ENCODE assay signal across 8 cellular contexts in the genomic region with DNA sequence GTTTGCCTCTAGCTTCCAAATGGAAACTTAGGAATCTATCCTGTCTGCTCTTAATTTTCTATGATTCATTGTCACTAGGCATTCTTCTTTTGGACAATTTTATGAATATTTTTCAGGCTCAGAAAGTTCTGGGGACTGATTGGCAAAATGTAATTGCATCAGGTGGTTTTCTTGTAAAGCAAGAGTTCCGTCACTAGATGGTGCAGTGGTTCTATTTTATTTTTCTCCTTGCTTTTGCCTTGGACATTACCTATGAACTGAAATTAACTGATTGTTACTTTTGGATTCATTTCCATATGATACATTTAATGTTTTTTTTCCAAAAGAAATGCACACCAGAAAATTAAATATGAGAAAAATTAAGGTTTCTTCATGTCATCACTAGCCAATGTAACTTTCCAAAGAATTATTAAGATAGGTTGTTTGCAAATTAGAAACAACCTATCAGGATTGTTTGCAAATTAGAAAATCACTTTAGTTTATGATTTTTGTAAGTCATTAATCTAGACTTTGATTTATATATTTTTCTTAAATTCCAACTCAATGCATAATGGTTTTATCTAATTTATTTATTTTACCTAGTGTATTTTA. TPM values are rescaled to one million over a fixed set of nuclear protein-coding genes. Genes with fewer than 3 reads are reported as not detected.
A peak's percentile ranks its signal among the peaks of the same experiment; 100 is the strongest.
DNase-seq lines count a peak whose midpoint lies in the region; ATAC-seq and FAIRE-seq lines count a peak whose summit lies in the region.

No MANE protein-coding gene starts in this region.

- no peaks in the 10 kb centered on the region for H3K27me3 ChIP-seq in small intestine (ENCODE audit: control insufficient read depth in 2 of 2, insufficient read depth in 2 of 2, low read length in 2 of 2)

- CTCF ChIA-PET in activated CD4-positive, alpha-beta T cell treated with anti-CD3 and anti-CD28 coated beads for 36 hours (lab: Charles Lee): interaction anchor here (0.6 to 1.9 kb wide), 8 partner anchors 10 to 1022 kb away, joined by 3 to 7 read pairs (median 3); no protein-coding TSS in a partner anchor

- WGBS in small intestine, 3 donors: 6 to 24% (median 12%) methylated on average over 1 of the region's 1 CpG

- no peak overlapping the region for H3K27ac ChIP-seq in small intestine (ENCODE audit: low read depth in 1 of 2, low read length in 1 of 2)

- H3K4me3 ChIP-seq in small intestine (ENCODE audit: low read depth in 1 of 2, low read length in 2 of 2): no peak overlapping the region

- in situ Hi-C loops in Caki2 (cut with HindIII; ENCODE audit: low pct_unique_long_range_greater_than_20kb, low sequenced_read_pairs): no loop called here

- no peaks in the 10 kb centered on the region for H3K9me3 ChIP-seq in small intestine (ENCODE audit: control insufficient read depth, low read depth)

- no peaks in the 10 kb centered on the region for H3K4me1 ChIP-seq in small intestine (ENCODE audit: control insufficient read depth in 2 of 2, insufficient read depth in 1 of 2, low read depth in 1 of 2, low read length in 1 of 2)

- FAIRE-seq in small intestine (lab: Jason Lieb, UNC): no peak

- H3K4me1 Mint-ChIP-seq in activated CD4-positive, alpha-beta T cell treated with anti-CD3 and anti-CD28 coated beads for 36 hours: no peaks in the 10 kb centered on the region

- no peaks in the 10 kb centered on the region for H3K36me3 ChIP-seq in small intestine (ENCODE audit: control insufficient read depth in 2 of 2, insufficient read depth in 2 of 2, low read length in 2 of 2)

- no peak overlapping the region for H3K4me3 Mint-ChIP-seq in activated CD4-positive, alpha-beta T cell treated with anti-CD3 and anti-CD28 coated beads for 36 hours

- no peaks in the 10 kb centered on the region for H3K36me3 Mint-ChIP-seq in activated CD4-positive, alpha-beta T cell treated with anti-CD3 and anti-CD28 coated beads for 36 hours (ENCODE audit: low read depth)

- POLR2A ChIA-PET in activated CD4-positive, alpha-beta T cell treated with anti-CD3 and anti-CD28 coated beads for 36 hours (lab: Charles Lee): no interaction called here

- H3K9me3 Mint-ChIP-seq in activated CD4-positive, alpha-beta T cell treated with anti-CD3 and anti-CD28 coated beads for 36 hours (ENCODE audit: low read depth): no peaks in the 10 kb centered on the region

- DNase-seq in Caki2 (ENCODE audit: low read depth) (peak; percentile 51), HT1080 (ENCODE audit: low read depth) (peak; percentile 62), RPMI8226 (peak; percentile 53), fibroblast of the conjunctiva (ENCODE audit: low read depth) (peak; percentile 40), small intestine (peak; percentile 40)
- DNase-seq in activated CD4-positive, alpha-beta T cell treated with anti-CD3 and anti-CD28 coated beads for 36 hours: no peak
- no peak for DNase-seq in stimulated activated naive CD8-positive, alpha-beta T cell treated with anti-CD3 and anti-CD28 coated beads, Interleukin-15, Interleukin-2, amounts not matched to agents 100 U/mL and 50 U/mL, for 24 hours
- DNase-seq in central memory CD4-positive, alpha-beta T cell: no peak

- peaks cover 2% of the 10 kb centered on the region for H3K27me3 Mint-ChIP-seq in activated CD4-positive, alpha-beta T cell treated with anti-CD3 and anti-CD28 coated beads for 36 hours

- intact Hi-C loops in activated CD4-positive, alpha-beta T cell treated with anti-CD3 and anti-CD28 coated beads for 36 hours (cut with DNase I, micrococcal nuclease): loop anchor here (1.0 to 5.0 kb wide), 7 partner anchors 70 to 1307 kb away; no protein-coding TSS in a partner anchor

- H3K27ac Mint-ChIP-seq in activated CD4-positive, alpha-beta T cell treated with anti-CD3 and anti-CD28 coated beads for 36 hours: no peak overlapping the region

- no peak for ATAC-seq in activated CD4-positive, alpha-beta T cell treated with anti-CD3 and anti-CD28 coated beads for 36 hours
- no peak for ATAC-seq in stimulated activated naive CD8-positive, alpha-beta T cell treated with anti-CD3 and anti-CD28 coated beads, Interleukin-15, Interleukin-2, amounts not matched to agents 100 U/mL and 50 U/mL, for 24 hours

RNA-seq across cellular contexts. Expression of gene TMEM170B, which starts 48.0 kb away (rescaled TPM):
- total RNA-seq in Caki2 (2014; rRNA removed; shearing (Covaris generic); ENCODE audit: low replicate concordance): 0.95 and 0.96 TPM in 2 replicates
- total RNA-seq in HT1080 (2014; rRNA removed; shearing (Covaris generic)): 1.1 and 1.2 TPM in 2 replicates
- polyA plus RNA-seq in HT1080 (2015; cell fraction: cytosol; rRNA removed): 1.1 and 1.5 TPM in 2 replicates
- 0.84 and 1.2 TPM in 2 replicates for polyA plus RNA-seq in HT1080 (2015; cell fraction: nucleus; rRNA removed)
- polyA plus RNA-seq in small intestine: 1 to 10 TPM in 1 of 3 donors, under 1 TPM in 2; under 0.01 to 1.0 (median 0.54) TPM
- total RNA-seq in activated CD4-positive, alpha-beta T cell treated with anti-CD3 and anti-CD28 coated beads for 36 hours: 1 to 10 TPM in 1 of 2 experiments, under 1 TPM in 1; 0.98 to 1.3 TPM

Comparison
In these comparisons a context has a peak if more than half of its experiments do, and no peak if none do; other contexts are left out.
1. DNase-seq: peak in Caki2 (single experiment), HT1080 (single experiment), RPMI8226 (single experiment), fibroblast of the conjunctiva (single experiment) and small intestine (single experiment); none in activated CD4-positive, alpha-beta T cell treated with anti-CD3 and anti-CD28 coated beads for 36 hours (single experiment), stimulated activated naive CD8-positive, alpha-beta T cell treated with anti-CD3 and anti-CD28 coated beads, Interleukin-15, Interleukin-2, amounts not matched to agents 100 U/mL and 50 U/mL, for 24 hours (single experiment) and central memory CD4-positive, alpha-beta T cell (single experiment).